ENCODE assay signal across 2 cellular contexts in the genomic region with DNA sequence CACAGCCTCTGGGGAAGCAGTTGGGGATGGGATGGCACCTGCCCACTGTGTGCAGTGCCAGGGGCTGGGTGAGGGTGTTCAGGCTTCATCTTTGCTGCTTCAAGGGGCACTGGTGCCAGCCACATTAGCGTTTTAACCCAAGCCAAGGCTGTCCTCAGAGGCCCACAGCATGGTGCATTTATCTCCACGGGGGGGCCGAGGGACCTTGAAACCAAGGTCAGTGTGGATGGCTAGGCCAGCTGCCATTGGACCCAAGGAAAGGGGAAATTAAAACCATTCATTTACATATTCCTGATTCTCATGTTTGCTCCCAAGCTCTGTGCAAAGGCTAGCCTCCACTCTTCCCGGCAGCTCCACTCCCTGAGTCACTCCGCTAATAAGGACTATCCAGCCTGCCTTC.
TF ChIP-seq lines count a peak whose summit lies in the region.

No MANE protein-coding gene starts in this region.

TF ChIP-seq in H1, 55 proteins besides CTCF, POLR2A, EP300 and RAD21 (continued from another document):
- TF ChIP-seq, protein P1, sequence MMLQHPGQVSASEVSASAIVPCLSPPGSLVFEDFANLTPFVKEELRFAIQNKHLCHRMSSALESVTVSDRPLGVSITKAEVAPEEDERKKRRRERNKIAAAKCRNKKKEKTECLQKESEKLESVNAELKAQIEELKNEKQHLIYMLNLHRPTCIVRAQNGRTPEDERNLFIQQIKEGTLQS (IDR thresholded peaks at IDR 0.05; ENCODE audit: insufficient read depth, low read depth, low read length) = no peak
- TF ChIP-seq ASH2L (IDR thresholded peaks at IDR 0.05; ENCODE audit: low read length) = no peak
- no peak for TF ChIP-seq POU5F1 (IDR thresholded peaks at IDR 0.05; ENCODE audit: low read depth, low read length)
- TF ChIP-seq BACH1 (IDR thresholded peaks at IDR 0.05; ENCODE audit: low read length) = no peak
- no peak for TF ChIP-seq HDAC2 (IDR thresholded peaks at IDR 0.05; ENCODE audit: borderline replicate concordance in 1 of 2, low read depth in 2 of 2, low read length in 2 of 2)
- TF ChIP-seq CEBPB (IDR thresholded peaks at IDR 0.05; ENCODE audit: low read depth, low read length) = no peak
- TF ChIP-seq, protein P2, sequence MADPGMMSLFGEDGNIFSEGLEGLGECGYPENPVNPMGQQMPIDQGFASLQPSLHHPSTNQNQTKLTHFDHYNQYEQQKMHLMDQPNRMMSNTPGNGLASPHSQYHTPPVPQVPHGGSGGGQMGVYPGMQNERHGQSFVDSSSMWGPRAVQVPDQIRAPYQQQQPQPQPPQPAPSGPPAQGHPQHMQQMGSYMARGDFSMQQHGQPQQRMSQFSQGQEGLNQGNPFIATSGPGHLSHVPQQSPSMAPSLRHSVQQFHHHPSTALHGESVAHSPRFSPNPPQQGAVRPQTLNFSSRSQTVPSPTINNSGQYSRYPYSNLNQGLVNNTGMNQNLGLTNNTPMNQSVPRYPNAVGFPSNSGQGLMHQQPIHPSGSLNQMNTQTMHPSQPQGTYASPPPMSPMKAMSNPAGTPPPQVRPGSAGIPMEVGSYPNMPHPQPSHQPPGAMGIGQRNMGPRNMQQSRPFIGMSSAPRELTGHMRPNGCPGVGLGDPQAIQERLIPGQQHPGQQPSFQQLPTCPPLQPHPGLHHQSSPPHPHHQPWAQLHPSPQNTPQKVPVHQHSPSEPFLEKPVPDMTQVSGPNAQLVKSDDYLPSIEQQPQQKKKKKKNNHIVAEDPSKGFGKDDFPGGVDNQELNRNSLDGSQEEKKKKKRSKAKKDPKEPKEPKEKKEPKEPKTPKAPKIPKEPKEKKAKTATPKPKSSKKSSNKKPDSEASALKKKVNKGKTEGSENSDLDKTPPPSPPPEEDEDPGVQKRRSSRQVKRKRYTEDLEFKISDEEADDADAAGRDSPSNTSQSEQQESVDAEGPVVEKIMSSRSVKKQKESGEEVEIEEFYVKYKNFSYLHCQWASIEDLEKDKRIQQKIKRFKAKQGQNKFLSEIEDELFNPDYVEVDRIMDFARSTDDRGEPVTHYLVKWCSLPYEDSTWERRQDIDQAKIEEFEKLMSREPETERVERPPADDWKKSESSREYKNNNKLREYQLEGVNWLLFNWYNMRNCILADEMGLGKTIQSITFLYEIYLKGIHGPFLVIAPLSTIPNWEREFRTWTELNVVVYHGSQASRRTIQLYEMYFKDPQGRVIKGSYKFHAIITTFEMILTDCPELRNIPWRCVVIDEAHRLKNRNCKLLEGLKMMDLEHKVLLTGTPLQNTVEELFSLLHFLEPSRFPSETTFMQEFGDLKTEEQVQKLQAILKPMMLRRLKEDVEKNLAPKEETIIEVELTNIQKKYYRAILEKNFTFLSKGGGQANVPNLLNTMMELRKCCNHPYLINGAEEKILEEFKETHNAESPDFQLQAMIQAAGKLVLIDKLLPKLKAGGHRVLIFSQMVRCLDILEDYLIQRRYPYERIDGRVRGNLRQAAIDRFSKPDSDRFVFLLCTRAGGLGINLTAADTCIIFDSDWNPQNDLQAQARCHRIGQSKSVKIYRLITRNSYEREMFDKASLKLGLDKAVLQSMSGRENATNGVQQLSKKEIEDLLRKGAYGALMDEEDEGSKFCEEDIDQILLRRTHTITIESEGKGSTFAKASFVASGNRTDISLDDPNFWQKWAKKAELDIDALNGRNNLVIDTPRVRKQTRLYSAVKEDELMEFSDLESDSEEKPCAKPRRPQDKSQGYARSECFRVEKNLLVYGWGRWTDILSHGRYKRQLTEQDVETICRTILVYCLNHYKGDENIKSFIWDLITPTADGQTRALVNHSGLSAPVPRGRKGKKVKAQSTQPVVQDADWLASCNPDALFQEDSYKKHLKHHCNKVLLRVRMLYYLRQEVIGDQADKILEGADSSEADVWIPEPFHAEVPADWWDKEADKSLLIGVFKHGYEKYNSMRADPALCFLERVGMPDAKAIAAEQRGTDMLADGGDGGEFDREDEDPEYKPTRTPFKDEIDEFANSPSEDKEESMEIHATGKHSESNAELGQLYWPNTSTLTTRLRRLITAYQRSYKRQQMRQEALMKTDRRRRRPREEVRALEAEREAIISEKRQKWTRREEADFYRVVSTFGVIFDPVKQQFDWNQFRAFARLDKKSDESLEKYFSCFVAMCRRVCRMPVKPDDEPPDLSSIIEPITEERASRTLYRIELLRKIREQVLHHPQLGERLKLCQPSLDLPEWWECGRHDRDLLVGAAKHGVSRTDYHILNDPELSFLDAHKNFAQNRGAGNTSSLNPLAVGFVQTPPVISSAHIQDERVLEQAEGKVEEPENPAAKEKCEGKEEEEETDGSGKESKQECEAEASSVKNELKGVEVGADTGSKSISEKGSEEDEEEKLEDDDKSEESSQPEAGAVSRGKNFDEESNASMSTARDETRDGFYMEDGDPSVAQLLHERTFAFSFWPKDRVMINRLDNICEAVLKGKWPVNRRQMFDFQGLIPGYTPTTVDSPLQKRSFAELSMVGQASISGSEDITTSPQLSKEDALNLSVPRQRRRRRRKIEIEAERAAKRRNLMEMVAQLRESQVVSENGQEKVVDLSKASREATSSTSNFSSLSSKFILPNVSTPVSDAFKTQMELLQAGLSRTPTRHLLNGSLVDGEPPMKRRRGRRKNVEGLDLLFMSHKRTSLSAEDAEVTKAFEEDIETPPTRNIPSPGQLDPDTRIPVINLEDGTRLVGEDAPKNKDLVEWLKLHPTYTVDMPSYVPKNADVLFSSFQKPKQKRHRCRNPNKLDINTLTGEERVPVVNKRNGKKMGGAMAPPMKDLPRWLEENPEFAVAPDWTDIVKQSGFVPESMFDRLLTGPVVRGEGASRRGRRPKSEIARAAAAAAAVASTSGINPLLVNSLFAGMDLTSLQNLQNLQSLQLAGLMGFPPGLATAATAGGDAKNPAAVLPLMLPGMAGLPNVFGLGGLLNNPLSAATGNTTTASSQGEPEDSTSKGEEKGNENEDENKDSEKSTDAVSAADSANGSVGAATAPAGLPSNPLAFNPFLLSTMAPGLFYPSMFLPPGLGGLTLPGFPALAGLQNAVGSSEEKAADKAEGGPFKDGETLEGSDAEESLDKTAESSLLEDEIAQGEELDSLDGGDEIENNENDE (IDR thresholded peaks at IDR 0.05; ENCODE audit: insufficient replicate concordance, low read length) = no peak
- no peak for TF ChIP-seq CREB1 (IDR thresholded peaks at IDR 0.05)
TF ChIP-seq in H1: peak in this region for 0.

TF ChIP-seq in HEK293T, 16 proteins besides CTCF, POLR2A, EP300 and RAD21 (continued from another document):
- TF ChIP-seq, protein P3, sequence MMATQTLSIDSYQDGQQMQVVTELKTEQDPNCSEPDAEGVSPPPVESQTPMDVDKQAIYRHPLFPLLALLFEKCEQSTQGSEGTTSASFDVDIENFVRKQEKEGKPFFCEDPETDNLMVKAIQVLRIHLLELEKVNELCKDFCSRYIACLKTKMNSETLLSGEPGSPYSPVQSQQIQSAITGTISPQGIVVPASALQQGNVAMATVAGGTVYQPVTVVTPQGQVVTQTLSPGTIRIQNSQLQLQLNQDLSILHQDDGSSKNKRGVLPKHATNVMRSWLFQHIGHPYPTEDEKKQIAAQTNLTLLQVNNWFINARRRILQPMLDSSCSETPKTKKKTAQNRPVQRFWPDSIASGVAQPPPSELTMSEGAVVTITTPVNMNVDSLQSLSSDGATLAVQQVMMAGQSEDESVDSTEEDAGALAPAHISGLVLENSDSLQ (IDR thresholded peaks at IDR 0.05) = no peak
- TF ChIP-seq LEF1 (IDR thresholded peaks at IDR 0.05; ENCODE audit: borderline replicate concordance) = no peak
- TF ChIP-seq ARNT (IDR thresholded peaks at IDR 0.05) = no peak
- TF ChIP-seq L3MBTL2 (conservative IDR thresholded peaks at IDR 0.05) = no peak
- TF ChIP-seq ELF4 (IDR thresholded peaks at IDR 0.05) = no peak
